In the genomic region with DNA sequence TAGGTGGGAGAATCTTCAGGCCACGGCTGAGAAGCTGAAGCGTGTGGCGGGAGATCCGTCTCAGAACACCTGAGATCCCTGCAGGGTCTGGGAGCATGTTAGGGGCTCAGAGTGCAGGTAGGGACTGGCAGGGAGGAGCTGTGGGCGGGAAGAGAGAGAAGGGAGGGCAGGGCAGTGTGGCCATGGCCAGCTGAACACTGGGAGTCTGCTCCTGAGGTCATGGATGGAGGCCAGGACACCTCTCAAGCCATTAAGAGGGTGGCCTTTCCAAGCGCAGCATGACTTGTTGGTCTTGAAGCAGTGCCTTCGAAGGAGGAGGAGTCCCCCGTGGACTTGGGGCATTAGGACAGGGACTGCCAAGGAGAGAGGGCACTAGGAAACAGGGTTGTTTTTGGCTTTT, we compare ENCODE assay signal across 22 cellular contexts. TPM values are rescaled to one million over a fixed set of nuclear protein-coding genes. Genes with fewer than 3 reads are reported as not detected.
A peak's percentile ranks its signal among the peaks of the same experiment; 100 is the strongest.
DNase-seq lines count a peak whose midpoint lies in the region; ATAC-seq, FAIRE-seq and TF ChIP-seq lines count a peak whose summit lies in the region.
"Had no signal": no experiment of that assay in that cellular context is flagged by ENCODE, and none has a peak within 500 bp of the region (broad histone marks: within the 10 kb centered on the region; RNA-seq: fewer than 3 reads in every experiment).

No MANE protein-coding gene starts in this region.

- no peak overlapping the region for H3K4me3 Mint-ChIP-seq in astrocyte (ENCODE audit: unreplicated experiment)
- H3K4me3 Mint-ChIP-seq: activated CD4-positive, alpha-beta T cell treated with anti-CD3 and anti-CD28 coated beads, Interleukin-2, amount 10 ng/mL, durations not matched to agents 24 days and 14 days; brain; naive B cell had no signal

- H3K36me3 ChIP-seq in astrocyte (ENCODE audit: insufficient read depth, low read length): peaks cover 3% of the 10 kb centered on the region

- TF ChIP-seq CTCF in astrocyte (IDR thresholded peaks at IDR 0.05; ENCODE audit: insufficient read depth, low read depth, low read length): no peak

- DNase-seq in Right ventricle myocardium superior (peak; percentile 47), cardiac septum (ENCODE audit: low spot score) (no peak), astrocyte (ENCODE audit: low read depth) (no peak), left lobe of liver (ENCODE audit: low spot score) (no peak), GM03348 (ENCODE audit: low spot score) (no peak), NCI-H146 (lab: John Stamatoyannopoulos, UW) (no peak)
- DNase-seq: activated CD4-positive, alpha-beta T cell treated with anti-CD3 and anti-CD28 coated beads, Interleukin-2, amount 10 ng/mL, durations not matched to agents 24 days and 14 days; activated naive CD4-positive, alpha-beta T cell treated with Interleukin-2 at 50 U/mL for 16 hours; hypothalamus; naive B cell; NCI-H1417 treated with DMSO at 0.1 percent for 48 hours; NCI-H524; stimulated activated CD4-positive, alpha-beta T cell treated with anti-CD3 and anti-CD28 coated beads, Interleukin-4, amount 100 ng/mL, for 1 hour; SW 1271 had no signal

- H3K9me3 ChIP-seq in astrocyte (ENCODE audit: insufficient read depth, low read depth, low read length): no peaks in the 10 kb centered on the region

- peaks cover 93% of the 10 kb centered on the region for H4K20me1 ChIP-seq in astrocyte (ENCODE audit: insufficient read depth, low read length)

- H3K79me2 ChIP-seq in astrocyte (ENCODE audit: insufficient read depth, low read length): peaks cover 98% of the 10 kb centered on the region

- H3K27me3 Mint-ChIP-seq in astrocyte (ENCODE audit: low read depth, unreplicated experiment): no peaks in the 10 kb centered on the region
- H3K27me3 Mint-ChIP-seq: activated CD4-positive, alpha-beta T cell treated with anti-CD3 and anti-CD28 coated beads, Interleukin-2, amount 10 ng/mL, durations not matched to agents 24 days and 14 days; brain; naive B cell had no signal

- peak; percentile 60 for ATAC-seq in Right ventricle myocardium superior (ENCODE audit: poor library complexity)
- ATAC-seq in left lobe of liver: peak; percentile 54
- ATAC-seq in HG03457 (IDR thresholded peaks at IDR 0.05; ENCODE audit: unreplicated experiment): no peak
- ATAC-seq in GM19455 (IDR thresholded peaks at IDR 0.05; ENCODE audit: unreplicated experiment): no peak

- H3K9ac ChIP-seq in astrocyte (ENCODE audit: low read length): no peak overlapping the region

- H3K4me2 ChIP-seq in astrocyte (ENCODE audit: low read length): no peak overlapping the region

- peaks cover 14% of the 10 kb centered on the region for H3K36me3 Mint-ChIP-seq in astrocyte (ENCODE audit: low read depth, unreplicated experiment)
- H3K36me3 Mint-ChIP-seq: naive B cell had no signal

- no peak overlapping the region for H3K4me3 ChIP-seq in astrocyte (ENCODE audit: insufficient read depth, low read depth, low read length)
- H3K4me3 ChIP-seq: skin epidermis had no signal

- intact Hi-C loops in Right ventricle myocardium superior (cut with DNase I): no loop called here
- intact Hi-C loops in cardiac septum (cut with DNase I): no loop called here

- H3K4me1 Mint-ChIP-seq in astrocyte (ENCODE audit: low read depth, unreplicated experiment): peaks cover 25% of the 10 kb centered on the region

- no peaks in the 10 kb centered on the region for H3K9me3 Mint-ChIP-seq in astrocyte (ENCODE audit: unreplicated experiment)
- H3K9me3 Mint-ChIP-seq: activated CD4-positive, alpha-beta T cell treated with anti-CD3 and anti-CD28 coated beads, Interleukin-2, amount 10 ng/mL, durations not matched to agents 24 days and 14 days; brain; naive B cell had no signal

- H3K27me3 ChIP-seq in astrocyte (ENCODE audit: insufficient read depth, low read length): no peaks in the 10 kb centered on the region

- FAIRE-seq in astrocyte (lab: Jason Lieb, UNC): no peak
- FAIRE-seq: keratinocyte had no signal

- H3K27ac ChIP-seq in astrocyte (ENCODE audit: low read depth, low read length): no peak overlapping the region
- H3K27ac ChIP-seq: epithelial cell of prostate, RWPE1, skin epidermis had no signal

- H2AFZ ChIP-seq in astrocyte (ENCODE audit: low read depth, low read length): no peak overlapping the region

- peaks cover 4% of the 10 kb centered on the region for H3K4me1 ChIP-seq in astrocyte (ENCODE audit: insufficient read depth, low read length)

- peak overlapping the region; percentile 26 for H3K27ac Mint-ChIP-seq in astrocyte (ENCODE audit: unreplicated experiment)

RNA-seq across cellular contexts. Expression of a gene that starts 23.7 kb away (rescaled TPM):
- total RNA-seq in Right ventricle myocardium superior (47.0 TPM), cardiac septum (25.5 TPM), astrocyte (61.1 and 64.9 TPM in 2 replicates), left lobe of liver (39.5 TPM)

RNA-seq across cellular contexts. Expression of a gene that starts 23.9 kb away (rescaled TPM):
- 1.5 TPM for total RNA-seq in Right ventricle myocardium superior
- 1.8 TPM for total RNA-seq in cardiac septum
- 3.9 and 4.7 TPM in 2 replicates for total RNA-seq in astrocyte
- 0.91 TPM for total RNA-seq in left lobe of liver

RNA-seq across cellular contexts. Expression of a gene that starts 28.1 kb away (rescaled TPM):
- total RNA-seq in Right ventricle myocardium superior (not detected), cardiac septum (not detected), astrocyte (not detected in 2 replicates), left lobe of liver (not detected)
- total RNA-seq: activated CD4-positive, alpha-beta T cell treated with anti-CD3 and anti-CD28 coated beads, Interleukin-2, amount 10 ng/mL, durations not matched to agents 24 days and 14 days; H4 had no signal

RNA-seq across cellular contexts. Expression of a gene that starts 33.6 kb away (rescaled TPM):
- total RNA-seq in Right ventricle myocardium superior (17.4 TPM), cardiac septum (15.3 TPM), astrocyte (15.4 and 16.3 TPM in 2 replicates), left lobe of liver (6.8 TPM)

Comparison
In these comparisons a context has a peak if more than half of its experiments do, and no peak if none do; other contexts are left out.
1. ATAC-seq: peak in Right ventricle myocardium superior (single experiment) and left lobe of liver (single experiment); none in HG03457 (single experiment) and GM19455 (single experiment).